In genomic region chr4:77751764-77752163, GRCh38 we compare ENCODE assay signal across 22 cellular contexts.
A peak's percentile ranks its signal among the peaks of the same experiment; 100 is the strongest.
DNase-seq lines count a peak whose midpoint lies in the region; ATAC-seq, FAIRE-seq and TF ChIP-seq lines count a peak whose summit lies in the region.
"Had no signal": no experiment of that assay in that cellular context is flagged by ENCODE, and none has a peak within 500 bp of the region (broad histone marks: within the 10 kb centered on the region; RNA-seq: fewer than 3 reads in every experiment).

No MANE protein-coding gene starts in this region.

- no peak for TF ChIP-seq RAD21 in HepG2 (CRISPR knock-in tag; IDR thresholded peaks at IDR 0.05)

- H3K36me3 ChIP-seq in HepG2 (replicated peaks in 1 of 2; ENCODE audit: control insufficient read depth in 1 of 2, insufficient read depth in 2 of 2, low read length in 2 of 2): peaks cover 0 to 6% of the 10 kb centered on the region in 2 experiments; a peak in 3 of 5 replicates
- H3K36me3 ChIP-seq in right lobe of liver: peaks cover 0 to 11% (median 2%) of the 10 kb centered on the region in 4 donors

- no peak overlapping the region for H3K9ac ChIP-seq in HepG2 (ENCODE audit: insufficient read depth, low read depth, low read length)
- H3K9ac ChIP-seq: BLaER1, GM23248 had no signal

- intact Hi-C loops in activated CD8-positive, alpha-beta T cell treated with anti-CD3 and anti-CD28 coated beads for 36 hours (cut with micrococcal nuclease): no loop called here
- intact Hi-C loops in HepG2 (cut with micrococcal nuclease; ENCODE audit: unreplicated experiment): no loop called here
- intact Hi-C loops in right lobe of liver (cut with DNase I): no loop called here
- intact Hi-C loops in activated naive CD4-positive, alpha-beta T cell treated with anti-CD3 and anti-CD28 coated beads for 36 hours (cut with micrococcal nuclease): no loop called here

- H3K36me3 Mint-ChIP-seq in activated CD8-positive, alpha-beta T cell treated with anti-CD3 and anti-CD28 coated beads for 36 hours (ENCODE audit: low read depth): peaks cover 58% of the 10 kb centered on the region
- peaks cover 67% of the 10 kb centered on the region for H3K36me3 Mint-ChIP-seq in activated CD8-positive, alpha-beta T cell treated with anti-CD3 and anti-CD28 coated beads, Interleukin-2, amount 10 ng/mL, durations not matched to agents 7 days and 5 days (ENCODE audit: low read depth)
- peaks cover 20 to 41% (median 22%) of the 10 kb centered on the region in 3 donors for H3K36me3 Mint-ChIP-seq in immature natural killer cell
- peaks cover 97% of the 10 kb centered on the region for H3K36me3 Mint-ChIP-seq in stimulated activated effector memory CD8-positive, alpha-beta T cell treated with anti-CD3 and anti-CD28 coated beads, Interleukin-12 subunit alpha, Interleukin-12 subunit beta, amount 100 ng/mL, for 72 hours
- peaks cover 32% of the 10 kb centered on the region for H3K36me3 Mint-ChIP-seq in activated naive CD4-positive, alpha-beta T cell treated with anti-CD3 and anti-CD28 coated beads for 36 hours (ENCODE audit: low read depth)

- no peak overlapping the region for H2AFZ ChIP-seq in HepG2 (ENCODE audit: low read length)
- H2AFZ ChIP-seq: GM23248 had no signal

- H3K79me2 ChIP-seq in HepG2 (ENCODE audit: insufficient read depth, low read length): no peaks in the 10 kb centered on the region

- in situ Hi-C loops in HepG2 (cut with HindIII; ENCODE audit: extremely low pct_ligation_motif_present, low pct_unique_long_range_greater_than_20kb): no loop called here

- H3K4me1 ChIP-seq in HepG2 (ENCODE audit: insufficient read depth, low read length) (0 out of 2 replicates have a peak, but pooled peaks cover 3% of the 10 kb centered on the region), right lobe of liver (no peaks in the 10 kb centered on the region)
- H3K4me1 ChIP-seq: BLaER1, Caco-2 had no signal

- H3K4me1 Mint-ChIP-seq in activated CD8-positive, alpha-beta T cell treated with anti-CD3 and anti-CD28 coated beads for 36 hours (ENCODE audit: low read depth): peaks cover 33% of the 10 kb centered on the region
- peaks cover 1% of the 10 kb centered on the region for H3K4me1 Mint-ChIP-seq in activated CD8-positive, alpha-beta T cell treated with anti-CD3 and anti-CD28 coated beads, Interleukin-2, amount 10 ng/mL, durations not matched to agents 7 days and 5 days (ENCODE audit: low read depth)
- H3K4me1 Mint-ChIP-seq in immature natural killer cell: peaks cover 35 to 74% of the 10 kb centered on the region in 2 donors
- H3K4me1 Mint-ChIP-seq in stimulated activated effector memory CD8-positive, alpha-beta T cell treated with anti-CD3 and anti-CD28 coated beads, Interleukin-12 subunit alpha, Interleukin-12 subunit beta, amount 100 ng/mL, for 72 hours: peaks cover 24% of the 10 kb centered on the region
- H3K4me1 Mint-ChIP-seq in activated naive CD4-positive, alpha-beta T cell treated with anti-CD3 and anti-CD28 coated beads for 36 hours (ENCODE audit: low read depth): peaks cover 10% of the 10 kb centered on the region

- TF ChIP-seq CTCF in activated CD8-positive, alpha-beta T cell treated with anti-CD3 and anti-CD28 coated beads for 36 hours (IDR thresholded peaks at IDR 0.05): no peak
- TF ChIP-seq CTCF in HepG2 (CRISPR knock-in tag; IDR thresholded peaks at IDR 0.05) (no peak), right lobe of liver (IDR thresholded peaks at IDR 0.05) (no peak)

- H3K27me3 ChIP-seq in HepG2 (ENCODE audit: control insufficient read depth in 1 of 2, insufficient read depth in 2 of 2, low read length in 2 of 2) (no peaks in the 10 kb centered on the region), right lobe of liver (no peaks in the 10 kb centered on the region)
- H3K27me3 ChIP-seq: BLaER1 had no signal

- H3K27me3 Mint-ChIP-seq in activated CD8-positive, alpha-beta T cell treated with anti-CD3 and anti-CD28 coated beads for 36 hours: no peaks in the 10 kb centered on the region
- H3K27me3 Mint-ChIP-seq in activated CD8-positive, alpha-beta T cell treated with anti-CD3 and anti-CD28 coated beads, Interleukin-2, amount 10 ng/mL, durations not matched to agents 7 days and 5 days (ENCODE audit: low read depth): no peaks in the 10 kb centered on the region
- H3K27me3 Mint-ChIP-seq in immature natural killer cell (ENCODE audit: low read depth in 3 of 3): peaks cover 0 to 11% (median 2%) of the 10 kb centered on the region in 3 donors
- no peaks in the 10 kb centered on the region for H3K27me3 Mint-ChIP-seq in activated naive CD4-positive, alpha-beta T cell treated with anti-CD3 and anti-CD28 coated beads for 36 hours (ENCODE audit: low read depth)
- H3K27me3 Mint-ChIP-seq: B cell; CD4-positive, CD25-positive, alpha-beta regulatory T cell had no signal

- CTCF ChIA-PET in activated CD8-positive, alpha-beta T cell treated with anti-CD3 and anti-CD28 coated beads for 36 hours (lab: Charles Lee): interaction anchor here (1.4 to 1.6 kb wide), 2 partner anchors 9 to 20 kb away, joined by 3 to 5 read pairs; no protein-coding TSS in a partner anchor
- CTCF ChIA-PET in activated CD8-positive, alpha-beta T cell treated with anti-CD3 and anti-CD28 coated beads, Interleukin-2, amount 10 ng/mL, durations not matched to agents 7 days and 5 days (lab: Charles Lee): interaction anchor here (1.3 kb wide), 1 partner anchor 10 kb away, joined by 3 read pairs; no protein-coding TSS in a partner anchor
- CTCF ChIA-PET in HepG2 (lab: Yijun Ruan, JAX; ENCODE audit: low intra/inter-chr PET ratio, low total read pairs): no interaction called here
- CTCF ChIA-PET in activated naive CD4-positive, alpha-beta T cell treated with anti-CD3 and anti-CD28 coated beads for 36 hours (lab: Charles Lee): interaction anchor here (1.2 to 1.4 kb wide), 2 partner anchors 27 to 111 kb away, joined by 3 read pairs; partner anchors contain the start of gene MRPL1

- no peak overlapping the region for H3K4me3 ChIP-seq in HepG2 (replicated peaks in 1 of 3; ENCODE audit: insufficient read depth in 1 of 3, low read depth in 2 of 3, low read length in 3 of 3)
- H3K4me3 ChIP-seq in right lobe of liver: no peak overlapping the region
- H3K4me3 ChIP-seq: BLaER1, GM23248 had no signal

- 94% methylated on average over 2 of the region's 2 CpGs for WGBS in HepG2 (ENCODE audit: low lambda C conversion rate)
- WGBS in right lobe of liver (ENCODE audit: insufficient coverage, low coverage, low lambda C conversion rate, missing lambda C conversion rate): 95% methylated on average over 2 of the region's 2 CpGs

- no peak for DNase-seq in activated CD8-positive, alpha-beta T cell treated with anti-CD3 and anti-CD28 coated beads for 36 hours
- no peak for DNase-seq in activated CD8-positive, alpha-beta T cell treated with anti-CD3 and anti-CD28 coated beads, Interleukin-2, amount 10 ng/mL, durations not matched to agents 7 days and 5 days
- no peak for DNase-seq in HepG2 (ENCODE audit: low spot score)
- no peak for DNase-seq in right lobe of liver
- DNase-seq in immature natural killer cell: no peak
- no peak for DNase-seq in stimulated activated effector memory CD8-positive, alpha-beta T cell treated with anti-CD3 and anti-CD28 coated beads, Interleukin-12 subunit alpha, Interleukin-12 subunit beta, amount 100 ng/mL, for 72 hours (ENCODE audit: low spot score in 2 of 2)
- DNase-seq in hepatic stellate cell (ENCODE audit: low spot score): no peak
- no peak for DNase-seq in activated naive CD4-positive, alpha-beta T cell treated with anti-CD3 and anti-CD28 coated beads for 36 hours
- DNase-seq: Caco-2; CD4-positive, CD25-positive, alpha-beta regulatory T cell; CD8-positive, alpha-beta T cell; DMS153; DND-41; GM23248; H7; HCEC 1CT had no signal

- no peak for ATAC-seq in activated CD8-positive, alpha-beta T cell treated with anti-CD3 and anti-CD28 coated beads for 36 hours
- ATAC-seq in activated CD8-positive, alpha-beta T cell treated with anti-CD3 and anti-CD28 coated beads, Interleukin-2, amount 10 ng/mL, durations not matched to agents 7 days and 5 days: no peak
- ATAC-seq in HepG2: no peak
- ATAC-seq in right lobe of liver: no peak
- no peak for ATAC-seq in stimulated activated effector memory CD8-positive, alpha-beta T cell treated with anti-CD3 and anti-CD28 coated beads, Interleukin-12 subunit alpha, Interleukin-12 subunit beta, amount 100 ng/mL, for 72 hours
- ATAC-seq: CD8-positive, alpha-beta T cell had no signal

- no TSS peak for BruUV-seq in HepG2 (replicated peaks; lab: Mats Ljungman, UMichigan)

- H3K4me3 Mint-ChIP-seq in activated CD8-positive, alpha-beta T cell treated with anti-CD3 and anti-CD28 coated beads for 36 hours: no peak overlapping the region
- H3K4me3 Mint-ChIP-seq in activated CD8-positive, alpha-beta T cell treated with anti-CD3 and anti-CD28 coated beads, Interleukin-2, amount 10 ng/mL, durations not matched to agents 7 days and 5 days: no peak overlapping the region
- no peak overlapping the region for H3K4me3 Mint-ChIP-seq in immature natural killer cell
- no peak overlapping the region for H3K4me3 Mint-ChIP-seq in stimulated activated effector memory CD8-positive, alpha-beta T cell treated with anti-CD3 and anti-CD28 coated beads, Interleukin-12 subunit alpha, Interleukin-12 subunit beta, amount 100 ng/mL, for 72 hours
- no peak overlapping the region for H3K4me3 Mint-ChIP-seq in activated naive CD4-positive, alpha-beta T cell treated with anti-CD3 and anti-CD28 coated beads for 36 hours
- H3K4me3 Mint-ChIP-seq: B cell; CD8-positive, alpha-beta T cell had no signal

- peaks cover 8% of the 10 kb centered on the region for H3K9me3 Mint-ChIP-seq in activated CD8-positive, alpha-beta T cell treated with anti-CD3 and anti-CD28 coated beads for 36 hours
- H3K9me3 Mint-ChIP-seq in activated CD8-positive, alpha-beta T cell treated with anti-CD3 and anti-CD28 coated beads, Interleukin-2, amount 10 ng/mL, durations not matched to agents 7 days and 5 days (ENCODE audit: insufficient read depth): peaks cover 13% of the 10 kb centered on the region
- no peaks in the 10 kb centered on the region for H3K9me3 Mint-ChIP-seq in immature natural killer cell
- H3K9me3 Mint-ChIP-seq in stimulated activated effector memory CD8-positive, alpha-beta T cell treated with anti-CD3 and anti-CD28 coated beads, Interleukin-12 subunit alpha, Interleukin-12 subunit beta, amount 100 ng/mL, for 72 hours: peaks cover 3% of the 10 kb centered on the region
- H3K9me3 Mint-ChIP-seq in activated naive CD4-positive, alpha-beta T cell treated with anti-CD3 and anti-CD28 coated beads for 36 hours: peaks cover 7% of the 10 kb centered on the region

- H3K27ac ChIP-seq in HepG2 (ENCODE audit: extremely low read length, insufficient read depth, low read length) (no peak overlapping the region), right lobe of liver (no peak overlapping the region)
- H3K27ac ChIP-seq: 22Rv1, BLaER1, C4-2B, GM23248 had no signal

- no peaks in the 10 kb centered on the region for H4K20me1 ChIP-seq in HepG2 (ENCODE audit: insufficient read depth, low read length)
- H4K20me1 ChIP-seq: BLaER1 had no signal

- TF ChIP-seq POLR2A in HepG2 (IDR thresholded peaks at IDR 0.05; ENCODE audit: insufficient read depth in 1 of 2, low read depth in 2 of 2, low read length in 2 of 2) (no peak), right lobe of liver (IDR thresholded peaks at IDR 0.05) (no peak)

- H3K9me3 ChIP-seq in HepG2 (ENCODE audit: low read length) (no peaks in the 10 kb centered on the region), right lobe of liver (no peaks in the 10 kb centered on the region)
- H3K9me3 ChIP-seq: Caco-2 had no signal

- POLR2A ChIA-PET in activated CD8-positive, alpha-beta T cell treated with anti-CD3 and anti-CD28 coated beads for 36 hours (lab: Charles Lee): no interaction called here
- POLR2A ChIA-PET in activated CD8-positive, alpha-beta T cell treated with anti-CD3 and anti-CD28 coated beads, Interleukin-2, amount 10 ng/mL, durations not matched to agents 7 days and 5 days (lab: Charles Lee): interaction anchor here (1.0 kb wide), 1 partner anchor 66 kb away, joined by 3 read pairs; no protein-coding TSS in a partner anchor
- POLR2A ChIA-PET in HepG2 (lab: Yijun Ruan, JAX): no interaction called here

- H3K4me2 ChIP-seq in HepG2 (ENCODE audit: low read depth, low read length): no peak overlapping the region
- H3K4me2 ChIP-seq: BLaER1 had no signal

- TF ChIP-seq EP300 in HepG2 (IDR thresholded peaks at IDR 0.05; ENCODE audit: low read depth in 2 of 2, low read length in 2 of 2) (no peak), HepG2 (CRISPR knock-in tag; IDR thresholded peaks at IDR 0.05; ENCODE audit: borderline replicate concordance) (no peak)

- peak overlapping the region; percentile 6 for H3K27ac Mint-ChIP-seq in activated CD8-positive, alpha-beta T cell treated with anti-CD3 and anti-CD28 coated beads for 36 hours
- H3K27ac Mint-ChIP-seq in activated CD8-positive, alpha-beta T cell treated with anti-CD3 and anti-CD28 coated beads, Interleukin-2, amount 10 ng/mL, durations not matched to agents 7 days and 5 days: no peak overlapping the region
- H3K27ac Mint-ChIP-seq in immature natural killer cell: peak overlapping the region in 4 of 6 donors; percentile 11 to 72 (median 43)
- H3K27ac Mint-ChIP-seq in stimulated activated effector memory CD8-positive, alpha-beta T cell treated with anti-CD3 and anti-CD28 coated beads, Interleukin-12 subunit alpha, Interleukin-12 subunit beta, amount 100 ng/mL, for 72 hours: peak overlapping the region; percentile 33
- H3K27ac Mint-ChIP-seq in activated naive CD4-positive, alpha-beta T cell treated with anti-CD3 and anti-CD28 coated beads for 36 hours: no peak overlapping the region
- H3K27ac Mint-ChIP-seq: B cell; CD4-positive, CD25-positive, alpha-beta regulatory T cell; CD8-positive, alpha-beta T cell had no signal

- FAIRE-seq in HepG2 (lab: Jason Lieb, UNC): no peak
- FAIRE-seq: A204.1, GM12892 had no signal

Comparison
In these comparisons a context has a peak if more than half of its experiments do, and no peak if none do; other contexts are left out.
1. H3K27ac Mint-ChIP-seq: peak in activated CD8-positive, alpha-beta T cell treated with anti-CD3 and anti-CD28 coated beads for 36 hours (single experiment), immature natural killer cell (4 of 6) and stimulated activated effector memory CD8-positive, alpha-beta T cell treated with anti-CD3 and anti-CD28 coated beads, Interleukin-12 subunit alpha, Interleukin-12 subunit beta, amount 100 ng/mL, for 72 hours (single experiment); none in activated CD8-positive, alpha-beta T cell treated with anti-CD3 and anti-CD28 coated beads, Interleukin-2, amount 10 ng/mL, durations not matched to agents 7 days and 5 days (single experiment) and activated naive CD4-positive, alpha-beta T cell treated with anti-CD3 and anti-CD28 coated beads for 36 hours (single experiment).